Comparison of ENCODE assay signal across 21 cellular contexts in genomic region chr5:180282281-180282680, GRCh38.
"Had no signal": no experiment of that assay in that cellular context is flagged by ENCODE, and none has a peak within 500 bp of the region (broad histone marks: within the 10 kb centered on the region; RNA-seq: fewer than 3 reads in every experiment).

No MANE protein-coding gene starts in this region.

- H3K4me3 ChIP-seq: coronary artery, mucosa of descending colon, prostate gland, right atrium auricular region, sigmoid colon, testis, tibial artery, upper lobe of left lung had no signal

- H3K27ac Mint-ChIP-seq: mesothelial cell of epicardium; naive B cell; natural killer cell treated with Interleukin-12 subunit alpha and Interleukin-12 subunit beta and Interleukin-15 and Interleukin-18, amount 100 ng/mL, for 72 hours; stimulated activated memory B cell treated with anti-CD40 and anti-IgM and Interleukin-4, amounts not matched to agents 10 μg/mL and 1 μg/mL and 100 μg/mL, for 72 hours had no signal

- H3K27ac ChIP-seq: coronary artery, prostate gland, right atrium auricular region, sigmoid colon, testis, tibial artery, upper lobe of left lung had no signal

- H3K4me3 Mint-ChIP-seq: mesothelial cell of epicardium; natural killer cell treated with Interleukin-12 subunit alpha and Interleukin-12 subunit beta and Interleukin-15 and Interleukin-18, amount 100 ng/mL, for 72 hours; neural crest cell; stimulated activated memory B cell treated with anti-CD40 and anti-IgM and Interleukin-4, amounts not matched to agents 10 μg/mL and 1 μg/mL and 100 μg/mL, for 72 hours had no signal

- H3K4me1 ChIP-seq: prostate gland, testis, tibial artery had no signal

- H3K9me3 ChIP-seq: prostate gland, right atrium auricular region, sigmoid colon, testis, tibial artery had no signal

- H3K27me3 ChIP-seq: right atrium auricular region, sigmoid colon, testis, tibial artery, upper lobe of left lung had no signal

- H3K9me3 Mint-ChIP-seq: natural killer cell treated with Interleukin-12 subunit alpha and Interleukin-12 subunit beta and Interleukin-15 and Interleukin-18, amount 100 ng/mL, for 72 hours had no signal

- H3K27me3 Mint-ChIP-seq: naive B cell; natural killer cell treated with Interleukin-12 subunit alpha and Interleukin-12 subunit beta and Interleukin-15 and Interleukin-18, amount 100 ng/mL, for 72 hours; stimulated activated memory B cell treated with anti-CD40 and anti-IgM and Interleukin-4, amounts not matched to agents 10 μg/mL and 1 μg/mL and 100 μg/mL, for 72 hours had no signal

- DNase-seq: dermis blood vessel endothelial cell; effector memory CD4-positive, alpha-beta T cell; erythroblast; kidney; mesenchymal stem cell; mucosa of descending colon; naive B cell; sigmoid colon; stimulated activated CD4-positive, alpha-beta T cell treated with anti-CD3 and anti-CD28 coated beads, Interleukin-2, amount 100 ng/mL, for 24 hours; stimulated activated CD4-positive, alpha-beta T cell treated with anti-CD3 and anti-CD28 coated beads, Interleukin-4, amount 100 ng/mL, for 24 hours; stimulated activated naive CD8-positive, alpha-beta T cell treated with anti-CD3 and anti-CD28 coated beads, Interleukin-15, Interleukin-2, amounts not matched to agents 100 U/mL and 50 U/mL, for 24 hours; testis; tibial artery; upper lobe of left lung had no signal
